ENCODE assay signal across 15 cellular contexts in genomic region chr5:177399903-177400868, GRCh38. TPM values are rescaled to one million over a fixed set of nuclear protein-coding genes. Genes with fewer than 3 reads are reported as not detected.
DNase-seq lines count a peak whose midpoint lies in the region; ATAC-seq and TF ChIP-seq lines count a peak whose summit lies in the region.
"Had no signal": no experiment of that assay in that cellular context is flagged by ENCODE, and none has a peak within 500 bp of the region (broad histone marks: within the 10 kb centered on the region; RNA-seq: fewer than 3 reads in every experiment).

A gene with protein sequence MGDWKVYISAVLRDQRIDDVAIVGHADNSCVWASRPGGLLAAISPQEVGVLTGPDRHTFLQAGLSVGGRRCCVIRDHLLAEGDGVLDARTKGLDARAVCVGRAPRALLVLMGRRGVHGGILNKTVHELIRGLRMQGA (minus strand): TSS chr5:177400661. CDS start chr5:177400576, 85 bp downstream.

- H3K36me3 Mint-ChIP-seq in activated CD4-positive, alpha-beta memory T cell treated with anti-CD3 and anti-CD28 coated beads for 36 hours = no peaks in the 10 kb centered on the region
- no peaks in the 10 kb centered on the region for H3K36me3 Mint-ChIP-seq in activated CD4-positive, alpha-beta memory T cell treated with anti-CD3 and anti-CD28 coated beads, Interleukin-2, amount 10 ng/mL, durations not matched to agents 7 days and 5 days (ENCODE audit: low read depth)

- H3K4me1 Mint-ChIP-seq in activated CD4-positive, alpha-beta memory T cell treated with anti-CD3 and anti-CD28 coated beads for 36 hours (ENCODE audit: low read depth) = peaks cover 20% of the 10 kb centered on the region
- peaks cover 28% of the 10 kb centered on the region for H3K4me1 Mint-ChIP-seq in activated CD4-positive, alpha-beta memory T cell treated with anti-CD3 and anti-CD28 coated beads, Interleukin-2, amount 10 ng/mL, durations not matched to agents 7 days and 5 days

- TF ChIP-seq CTCF in foreskin fibroblast (IDR thresholded peaks at IDR 0.05; ENCODE audit: low read depth, low read length) (no peak), WERI-Rb-1 (IDR thresholded peaks at IDR 0.05; ENCODE audit: low read depth, low read length) (no peak)

- H3K4me3 Mint-ChIP-seq in activated CD4-positive, alpha-beta memory T cell treated with anti-CD3 and anti-CD28 coated beads for 36 hours = no peak within 1 kb of the TSS
- H3K4me3 Mint-ChIP-seq in activated CD4-positive, alpha-beta memory T cell treated with anti-CD3 and anti-CD28 coated beads, Interleukin-2, amount 10 ng/mL, durations not matched to agents 7 days and 5 days = no peak within 1 kb of the TSS

- DNase-seq in activated CD4-positive, alpha-beta memory T cell treated with anti-CD3 and anti-CD28 coated beads for 36 hours = no peak
- no peak for DNase-seq in activated CD4-positive, alpha-beta memory T cell treated with anti-CD3 and anti-CD28 coated beads, Interleukin-2, amount 10 ng/mL, durations not matched to agents 7 days and 5 days
- DNase-seq in astrocyte of the hippocampus (ENCODE audit: low read depth, low spot score) = peak; percentile 48
- peak; percentile 36 to 66 for DNase-seq in foreskin fibroblast
- peak; percentile 66 for DNase-seq in sciatic nerve (ENCODE audit: low spot score)
- DNase-seq in WERI-Rb-1 = no peak
- no peak for DNase-seq in D341Med (ENCODE audit: low spot score)
- DNase-seq: activated naive CD4-positive, alpha-beta T cell; cerebellar nuclear complex; NCI-H2171; NK-92 treated with Interleukin-12 subunit alpha and Interleukin-12 subunit beta, amount 100 ng/mL, for 24 hours; SHP77 had no signal

- no peak within 1 kb of the TSS for H3K27ac ChIP-seq in WERI-Rb-1
- H3K27ac ChIP-seq: suprapubic skin had no signal

- intact Hi-C loops in activated CD4-positive, alpha-beta memory T cell treated with anti-CD3 and anti-CD28 coated beads for 36 hours (cut with micrococcal nuclease) = no loop called here
- intact Hi-C loops in sciatic nerve (cut with DNase I) = loop anchor here (5.0 kb wide), 1 partner anchor 57 kb away; no protein-coding TSS in a partner anchor

- H3K9me3 ChIP-seq in WERI-Rb-1 (ENCODE audit: severe bottlenecking) = no peaks in the 10 kb centered on the region
- H3K9me3 ChIP-seq: suprapubic skin had no signal

- H3K36me3 ChIP-seq in WERI-Rb-1 = no peaks in the 10 kb centered on the region
- H3K36me3 ChIP-seq: suprapubic skin had no signal

- H3K4me3 ChIP-seq in foreskin fibroblast (ENCODE audit: low read depth in 1 of 2, low read length in 2 of 2) = no peak within 1 kb of the TSS
- H3K4me3 ChIP-seq in WERI-Rb-1 (ENCODE audit: low read depth, low read length) = no peak within 1 kb of the TSS
- H3K4me3 ChIP-seq: suprapubic skin had no signal

- H3K9me3 Mint-ChIP-seq in activated CD4-positive, alpha-beta memory T cell treated with anti-CD3 and anti-CD28 coated beads for 36 hours = no peaks in the 10 kb centered on the region
- H3K9me3 Mint-ChIP-seq in activated CD4-positive, alpha-beta memory T cell treated with anti-CD3 and anti-CD28 coated beads, Interleukin-2, amount 10 ng/mL, durations not matched to agents 7 days and 5 days = no peaks in the 10 kb centered on the region

- H3K27me3 Mint-ChIP-seq in activated CD4-positive, alpha-beta memory T cell treated with anti-CD3 and anti-CD28 coated beads for 36 hours = peaks cover 8% of the 10 kb centered on the region
- H3K27me3 Mint-ChIP-seq in activated CD4-positive, alpha-beta memory T cell treated with anti-CD3 and anti-CD28 coated beads, Interleukin-2, amount 10 ng/mL, durations not matched to agents 7 days and 5 days = peaks cover 28% of the 10 kb centered on the region

- CTCF ChIA-PET in activated CD4-positive, alpha-beta memory T cell treated with anti-CD3 and anti-CD28 coated beads for 36 hours (lab: Charles Lee) = interaction anchor here (5.4 to 9.5 kb wide), 4 partner anchors 8 to 101 kb away, joined by 67 to 624 read pairs (median 222); partner anchors contain the start of genes GRK6 and PRR7
- CTCF ChIA-PET in activated CD4-positive, alpha-beta memory T cell treated with anti-CD3 and anti-CD28 coated beads, Interleukin-2, amount 10 ng/mL, durations not matched to agents 7 days and 5 days (lab: Charles Lee) = interaction anchor here (7.3 to 11.1 kb wide), 3 partner anchors 9 to 50 kb away, joined by 215 to 467 read pairs (median 235); partner anchors contain the start of genes GRK6 and PRR7

- ATAC-seq in sciatic nerve (no peak), GM21825 (IDR thresholded peaks at IDR 0.05; ENCODE audit: unreplicated experiment) (no peak)
- ATAC-seq: esophagus mucosa had no signal

- H3K27me3 ChIP-seq in WERI-Rb-1 (ENCODE audit: insufficient read depth, low read depth, severe bottlenecking) = no peaks in the 10 kb centered on the region

- POLR2A ChIA-PET in activated CD4-positive, alpha-beta memory T cell treated with anti-CD3 and anti-CD28 coated beads for 36 hours (lab: Charles Lee) = no interaction called here
- POLR2A ChIA-PET in activated CD4-positive, alpha-beta memory T cell treated with anti-CD3 and anti-CD28 coated beads, Interleukin-2, amount 10 ng/mL, durations not matched to agents 7 days and 5 days (lab: Charles Lee) = interaction anchor here (17.5 kb wide), 1 partner anchor 43 kb away, joined by 371 read pairs; the partner anchor contains the start of gene PRR7

- peak within 1 kb of the TSS; percentile 15 for H3K27ac Mint-ChIP-seq in activated CD4-positive, alpha-beta memory T cell treated with anti-CD3 and anti-CD28 coated beads for 36 hours
- H3K27ac Mint-ChIP-seq in activated CD4-positive, alpha-beta memory T cell treated with anti-CD3 and anti-CD28 coated beads, Interleukin-2, amount 10 ng/mL, durations not matched to agents 7 days and 5 days = no peak within 1 kb of the TSS

RNA-seq across cellular contexts. Expression of the gene that starts here (rescaled TPM):
- total RNA-seq in activated CD4-positive, alpha-beta memory T cell treated with anti-CD3 and anti-CD28 coated beads for 36 hours = not detected
- not detected for total RNA-seq in activated CD4-positive, alpha-beta memory T cell treated with anti-CD3 and anti-CD28 coated beads, Interleukin-2, amount 10 ng/mL, durations not matched to agents 7 days and 5 days
- total RNA-seq in sciatic nerve = not detected
- total RNA-seq: esophagus mucosa, suprapubic skin had no signal

Comparison
In these comparisons a context has a peak if more than half of its experiments do, and no peak if none do; other contexts are left out.
1. Peak in DNase-seq in sciatic nerve; RNA of the gene not detected or under 1 TPM.
2. DNase-seq: peak in astrocyte of the hippocampus (single experiment) and foreskin fibroblast (2 of 2); none in activated CD4-positive, alpha-beta memory T cell treated with anti-CD3 and anti-CD28 coated beads for 36 hours (single experiment), activated CD4-positive, alpha-beta memory T cell treated with anti-CD3 and anti-CD28 coated beads, Interleukin-2, amount 10 ng/mL, durations not matched to agents 7 days and 5 days (single experiment), WERI-Rb-1 (single experiment) and D341Med (single experiment).